In the genomic region with DNA sequence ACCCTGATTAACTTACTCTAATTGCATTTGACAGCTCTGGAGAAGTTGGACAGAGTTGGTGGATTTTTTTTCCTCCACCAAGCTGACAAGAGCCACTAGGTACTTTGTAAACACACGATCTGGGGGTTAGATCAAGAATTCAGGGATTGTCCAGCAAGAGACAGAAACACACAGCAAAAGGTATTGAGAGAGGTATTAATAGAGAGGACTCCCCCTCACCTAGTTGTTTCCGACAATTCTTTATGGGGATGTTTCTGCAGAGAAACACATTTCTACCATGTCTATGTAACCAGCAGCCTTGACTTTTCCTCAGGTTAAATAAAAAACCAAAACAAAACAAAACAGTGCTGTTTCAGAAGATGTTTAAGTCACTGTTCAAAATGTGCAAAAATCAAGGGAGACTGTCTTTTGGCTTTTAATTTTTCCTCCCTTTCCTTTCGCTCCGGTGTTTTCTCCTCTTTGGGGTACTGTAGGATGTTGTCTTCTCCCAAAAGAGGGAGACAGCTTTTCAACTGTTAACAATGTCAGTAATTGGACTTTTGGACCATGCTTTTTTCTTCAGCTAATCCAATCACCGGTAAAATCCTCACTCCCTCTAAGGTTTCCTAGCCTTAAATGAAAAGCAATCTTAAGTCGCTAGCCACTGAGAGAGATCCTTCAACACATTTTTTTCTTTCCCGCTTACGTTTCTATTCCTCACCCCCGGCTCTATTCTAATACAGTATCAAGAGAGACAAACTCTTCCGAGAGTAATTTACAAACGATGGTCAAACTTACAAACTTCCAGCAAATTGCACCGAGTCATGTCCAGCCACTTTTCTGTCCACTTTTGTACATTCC, we compare ENCODE assay signal across 2 cellular contexts.
TF ChIP-seq lines count a peak whose summit lies in the region.

No MANE protein-coding gene starts in this region.

TF ChIP-seq in endothelial cell of umbilical vein, 7 proteins besides CTCF, POLR2A, EP300 and RAD21 (continued from another document):
- TF ChIP-seq FOS (IDR thresholded peaks at IDR 0.05; ENCODE audit: borderline replicate concordance, insufficient read depth, low read length) (no peak), GATA2 (IDR thresholded peaks at IDR 0.05; ENCODE audit: insufficient read depth, insufficient read length, low read depth, low read length) (no peak), EZH2 (IDR thresholded peaks at IDR 0.05; ENCODE audit: borderline replicate concordance, low read depth, low read length, severe bottlenecking) (no peak)

TF ChIP-seq in neural cell, 6 proteins besides CTCF, POLR2A, EP300 and RAD21:
- no peak for TF ChIP-seq EZH2 (IDR thresholded peaks at IDR 0.05; ENCODE audit: borderline replicate concordance, insufficient read depth, low read length, poor library complexity, severe bottlenecking)
- TF ChIP-seq POLR2AphosphoS5 (IDR thresholded peaks at IDR 0.05): peak; percentile 4
